In the genomic region with DNA sequence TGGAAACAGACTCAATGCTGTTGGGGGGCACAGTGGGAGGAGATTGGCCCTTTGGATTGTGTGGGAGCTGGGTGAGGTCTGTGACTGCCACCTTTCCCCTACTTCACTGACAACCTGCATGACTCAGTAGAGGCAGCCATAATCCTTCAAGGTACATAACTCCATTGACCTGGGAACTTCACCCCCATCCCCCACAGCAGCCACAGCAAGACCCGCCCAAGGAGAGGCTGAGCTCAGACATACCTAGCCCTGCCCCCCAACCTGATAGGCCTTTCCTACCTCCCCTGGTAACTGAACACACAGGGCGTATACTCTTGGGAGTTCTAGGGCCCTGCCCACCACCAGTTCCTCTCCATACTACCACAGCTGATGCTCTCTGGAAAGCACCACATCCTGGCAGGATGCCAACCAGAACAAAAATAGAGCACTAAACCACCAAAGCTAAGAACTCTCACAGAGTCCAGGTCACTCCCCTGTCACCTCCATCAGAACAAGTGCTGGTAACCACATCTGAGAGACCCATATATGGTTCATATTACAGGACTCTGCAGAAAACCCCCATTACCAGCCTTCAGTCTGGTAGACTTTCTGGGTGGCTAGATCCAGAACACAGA, we compare ENCODE assay signal across 24 cellular contexts.
A peak's percentile ranks its signal among the peaks of the same experiment; 100 is the strongest.
DNase-seq lines count a peak whose midpoint lies in the region; ATAC-seq and TF ChIP-seq lines count a peak whose summit lies in the region.
"Had no signal": no experiment of that assay in that cellular context is flagged by ENCODE, and none has a peak within 500 bp of the region (broad histone marks: within the 10 kb centered on the region; RNA-seq: fewer than 3 reads in every experiment).

No MANE protein-coding gene starts in this region.

- H3K27ac Mint-ChIP-seq in activated T-cell treated with anti-CD3 and anti-CD28 coated beads, Interleukin-2, amount 50 U/mL, for 24 hours: no peak overlapping the region

- no peak overlapping the region for H3K27ac ChIP-seq in vagina
- H3K27ac ChIP-seq: 22Rv1, adrenal gland, breast epithelium, colonic mucosa, right atrium auricular region, upper lobe of right lung, VCaP had no signal

- intact Hi-C loops in vagina (cut with DNase I): no loop called here

- H3K4me3 ChIP-seq in epithelial cell of esophagus (ENCODE audit: low read length) (no peak overlapping the region), vagina (no peak overlapping the region)
- H3K4me3 ChIP-seq: adrenal gland, breast epithelium, colonic mucosa, right atrium auricular region, upper lobe of right lung had no signal

- H3K36me3 ChIP-seq in vagina: no peaks in the 10 kb centered on the region
- H3K36me3 ChIP-seq: adrenal gland, breast epithelium, colonic mucosa, right atrium auricular region, upper lobe of right lung had no signal

- TF ChIP-seq POLR2A in vagina (IDR thresholded peaks at IDR 0.05): no peak

- H3K4me1 ChIP-seq in vagina: no peaks in the 10 kb centered on the region
- H3K4me1 ChIP-seq: adrenal gland, breast epithelium, Caco-2, colonic mucosa, right atrium auricular region, upper lobe of right lung had no signal

- H3K9me3 ChIP-seq in vagina: no peaks in the 10 kb centered on the region
- H3K9me3 ChIP-seq: Caco-2, colonic mucosa, right atrium auricular region, upper lobe of right lung had no signal

- H3K4me1 Mint-ChIP-seq in activated T-cell treated with anti-CD3 and anti-CD28 coated beads, Interleukin-2, amount 50 U/mL, for 24 hours (ENCODE audit: low read depth): no peaks in the 10 kb centered on the region

- TF ChIP-seq CTCF in epithelial cell of esophagus (IDR thresholded peaks at IDR 0.05; ENCODE audit: insufficient read depth, low read depth, low read length, missing control alignments): no peak
- no peak for TF ChIP-seq CTCF in vagina (IDR thresholded peaks at IDR 0.05)

- H3K36me3 Mint-ChIP-seq in activated T-cell treated with anti-CD3 and anti-CD28 coated beads, Interleukin-2, amount 50 U/mL, for 24 hours (ENCODE audit: low read depth): no peaks in the 10 kb centered on the region

- H3K9me3 Mint-ChIP-seq in activated T-cell treated with anti-CD3 and anti-CD28 coated beads, Interleukin-2, amount 50 U/mL, for 24 hours: peaks cover 32% of the 10 kb centered on the region

- H3K27me3 Mint-ChIP-seq in activated T-cell treated with anti-CD3 and anti-CD28 coated beads, Interleukin-2, amount 50 U/mL, for 24 hours: no peaks in the 10 kb centered on the region

- H3K27me3 ChIP-seq in vagina: no peaks in the 10 kb centered on the region
- H3K27me3 ChIP-seq: adrenal gland, breast epithelium, colonic mucosa, right atrium auricular region, upper lobe of right lung had no signal

- ATAC-seq in HG03175 (IDR thresholded peaks at IDR 0.05; ENCODE audit: unreplicated experiment): peak; percentile 51
- ATAC-seq: upper lobe of right lung had no signal

- H3K4me3 Mint-ChIP-seq in activated T-cell treated with anti-CD3 and anti-CD28 coated beads, Interleukin-2, amount 50 U/mL, for 24 hours: no peak overlapping the region

- DNase-seq in DMS53 (lab: John Stamatoyannopoulos, UW): peak; percentile 6
- DNase-seq in DMS53 treated with DMSO at 0.1 percent for 48 hours (lab: John Stamatoyannopoulos, UW; ENCODE audit: unreplicated experiment): no peak
- DNase-seq in NCI-H2171 (lab: John Stamatoyannopoulos, UW): peak; percentile 32
- DNase-seq in epithelial cell of esophagus (ENCODE audit: low read depth): peak; percentile 1
- DNase-seq in vagina (ENCODE audit: extremely low spot score in 2 of 2): no peak
- no peak for DNase-seq in kidney glomerular epithelial cell (lab: John Stamatoyannopoulos, UW)
- DNase-seq in activated T-cell treated with anti-CD3 and anti-CD28 coated beads, Interleukin-2, amount 50 U/mL, for 24 hours: no peak
- DNase-seq: activated CD4-positive, alpha-beta T cell treated with anti-CD3 and anti-CD28 coated beads, Interleukin-2, amount 50 U/mL, for 4 hours; activated CD8-positive, alpha-beta memory T cell treated with anti-CD3 and anti-CD28 coated beads, Interleukin-2, amount 50 U/mL, for 48 hours; activated gamma-delta T cell; adrenal gland; Caco-2; colonic mucosa; HCEC 1CT; NCI-H1105; NCI-H526 treated with DMSO at 0.1 percent for 48 hours; SIG-M5; stimulated activated CD4-positive, alpha-beta T cell treated with anti-CD3 and anti-CD28 coated beads, Interleukin-12 subunit alpha, Interleukin-12 subunit beta, amount 100 ng/mL, for 4 hours; upper lobe of right lung had no signal

Comparison
In these comparisons a context has a peak if more than half of its experiments do, and no peak if none do; other contexts are left out.
1. DNase-seq: peak in DMS53 (single experiment), NCI-H2171 (single experiment) and epithelial cell of esophagus (single experiment); none in DMS53 treated with DMSO at 0.1 percent for 48 hours (single experiment), vagina (0 of 2), kidney glomerular epithelial cell (single experiment) and activated T-cell treated with anti-CD3 and anti-CD28 coated beads, Interleukin-2, amount 50 U/mL, for 24 hours (single experiment).